ENCODE assay signal across 11 cellular contexts in genomic region chr20:56788041-56788670, GRCh38.
DNase-seq lines count a peak whose midpoint lies in the region; ATAC-seq and TF ChIP-seq lines count a peak whose summit lies in the region.
"Had no signal": no experiment of that assay in that cellular context is flagged by ENCODE, and none has a peak within 500 bp of the region (broad histone marks: within the 10 kb centered on the region; RNA-seq: fewer than 3 reads in every experiment).

No MANE protein-coding gene starts in this region.

- no peak overlapping the region for H2BK5ac ChIP-seq in trophoblast cell (ENCODE audit: low read depth, low read length, poor library complexity)

- intact Hi-C loops in Panc1 (cut with micrococcal nuclease; ENCODE audit: unreplicated experiment) (no loop called here), esophagus muscularis mucosa (cut with DNase I) (no loop called here)

- TF ChIP-seq EP300 in esophagus muscularis mucosa (IDR thresholded peaks at IDR 0.05) = no peak

- no peak overlapping the region for H2BK120ac ChIP-seq in trophoblast cell (ENCODE audit: insufficient read depth, low read length, poor library complexity)

- H3K36me3 ChIP-seq in Panc1 (ENCODE audit: control insufficient read depth, insufficient read depth, low read length) (no peaks in the 10 kb centered on the region), esophagus muscularis mucosa (no peaks in the 10 kb centered on the region), trophoblast cell (ENCODE audit: control insufficient read depth in 1 of 2, insufficient read depth in 2 of 2, low read length in 2 of 2) (no peaks in the 10 kb centered on the region)

- H4K12ac ChIP-seq in trophoblast cell (ENCODE audit: low read depth, low read length) = peak overlapping the region; percentile 26

- peak overlapping the region in 1 of 2 experiments; percentile 9; a peak in 1 of 4 replicates for H3K4me3 ChIP-seq in Panc1 (ENCODE audit: low read depth in 2 of 2, low read length in 2 of 2)
- H3K4me3 ChIP-seq in esophagus muscularis mucosa = no peak overlapping the region
- H3K4me3 ChIP-seq in trophoblast cell (ENCODE audit: low read depth, low read length) = no peak overlapping the region

- no peak overlapping the region for H3K9ac ChIP-seq in trophoblast cell (ENCODE audit: low read length)

- H2AFZ ChIP-seq in trophoblast cell (ENCODE audit: insufficient read depth, low read length, poor library complexity) = no peak overlapping the region

- H3K4ac ChIP-seq in trophoblast cell (ENCODE audit: low read depth, low read length) = peak overlapping the region; percentile 56

- BruUV-seq in Panc1 (replicated peaks; lab: Mats Ljungman, UMichigan) = no TSS peak

- H3K79me1 ChIP-seq in trophoblast cell (ENCODE audit: low read length) = peaks cover 5% of the 10 kb centered on the region

- CTCF ChIA-PET in Panc1 (lab: Charles Lee) = no interaction called here

- TF ChIP-seq CTCF in Panc1 (IDR thresholded peaks at IDR 0.05) (no peak), esophagus muscularis mucosa (IDR thresholded peaks at IDR 0.05) (no peak)

- POLR2A ChIA-PET in Panc1 (lab: Charles Lee) = interaction anchor here (0.5 kb wide), 1 partner anchor 123 kb away, joined by 3 read pairs; no protein-coding TSS in a partner anchor

- in situ Hi-C loops in Panc1 (cut with HindIII; ENCODE audit: low pct_unique_long_range_greater_than_20kb, low sequenced_read_pairs) = no loop called here

- H3K18ac ChIP-seq in trophoblast cell (ENCODE audit: low read length) = no peak overlapping the region

- no peak overlapping the region for H2AK5ac ChIP-seq in trophoblast cell (ENCODE audit: low read length)

- TF ChIP-seq POLR2A in esophagus muscularis mucosa (IDR thresholded peaks at IDR 0.05; ENCODE audit: low read depth) = no peak

- ATAC-seq in Panc1 (peak; percentile 94), HG03432 (IDR thresholded peaks at IDR 0.05; ENCODE audit: unreplicated experiment) (no peak), GM21717 (IDR thresholded peaks at IDR 0.05; ENCODE audit: unreplicated experiment) (no peak)

- H3K14ac ChIP-seq in trophoblast cell (ENCODE audit: low read length) = no peak overlapping the region

- no peak overlapping the region for H2BK12ac ChIP-seq in trophoblast cell (ENCODE audit: low read length)

- no peaks in the 10 kb centered on the region for H3K79me2 ChIP-seq in trophoblast cell (ENCODE audit: control insufficient read depth, insufficient read depth, low read length, poor library complexity)

- no peak overlapping the region for H4K8ac ChIP-seq in trophoblast cell (ENCODE audit: low read depth, low read length)

- DNase-seq in EH (ENCODE audit: low read depth) = peak; percentile 98
- DNase-seq in Panc1 (ENCODE audit: low read depth, low spot score) = peak; percentile 91
- no peak for DNase-seq in esophagus muscularis mucosa (ENCODE audit: extremely low spot score)
- peak; percentile 88 to 97 for DNase-seq in trophoblast cell
- DNase-seq in stimulated activated CD4-positive, alpha-beta T cell treated with anti-CD3 and anti-CD28 coated beads, Interleukin-1b, Interleukin-23, amount 100 ng/mL, for 48 hours = no peak
- no peak for DNase-seq in cortex of kidney (lab: John Stamatoyannopoulos, UW)
- DNase-seq: erythroblast; NCI-H446 treated with DMSO at 0.1 percent for 48 hours; stimulated activated CD4-positive, alpha-beta T cell treated with anti-CD3 and anti-CD28 coated beads, Interleukin-12 subunit alpha, Interleukin-12 subunit beta, amount 100 ng/mL, for 4 hours had no signal

- WGBS in esophagus muscularis mucosa = 76% methylated on average over 7 of the region's 7 CpGs
- no CpG with 5 or more reads among the region's 7 CpGs for WGBS in trophoblast cell (ENCODE audit: extremely low coverage, insufficient coverage, insufficient read length)

- H3K4me2 ChIP-seq in trophoblast cell (ENCODE audit: low read length) = no peak overlapping the region

- H3K23ac ChIP-seq in trophoblast cell (ENCODE audit: low read length) = no peak overlapping the region

- H3K9me3 ChIP-seq in Panc1 (ENCODE audit: control insufficient read depth, insufficient read depth, low read depth, low read length) = no peaks in the 10 kb centered on the region
- H3K9me3 ChIP-seq in esophagus muscularis mucosa = no peaks in the 10 kb centered on the region
- H3K9me3 ChIP-seq in trophoblast cell (ENCODE audit: insufficient read depth, low read depth, low read length) = peaks cover 2% of the 10 kb centered on the region

- H4K91ac ChIP-seq in trophoblast cell (ENCODE audit: low read depth, low read length) = peak overlapping the region; percentile 75

- H3K27me3 ChIP-seq in Panc1 (ENCODE audit: control insufficient read depth, insufficient read depth, low read length) (no peaks in the 10 kb centered on the region), esophagus muscularis mucosa (no peaks in the 10 kb centered on the region), trophoblast cell (ENCODE audit: insufficient read depth, low read length) (no peaks in the 10 kb centered on the region)

- H3K4me1 ChIP-seq in Panc1 (ENCODE audit: control insufficient read depth, insufficient read depth, low read length) (peaks cover 23% of the 10 kb centered on the region), esophagus muscularis mucosa (peaks cover 0 to 23% (median 14%) of the 10 kb centered on the region in 4 donors), trophoblast cell (ENCODE audit: control insufficient read depth in 1 of 2, insufficient read depth in 2 of 2, low read length in 2 of 2) (peaks cover 3 to 9% of the 10 kb centered on the region in 2 experiments)

- H3K27ac ChIP-seq in Panc1 (ENCODE audit: low read length) (peak overlapping the region; percentile 80), esophagus muscularis mucosa (replicated peaks in 1 of 4) (peak overlapping the region; percentile 60 to 75 (median 62)), trophoblast cell (ENCODE audit: low read depth, low read length) (peak overlapping the region; percentile 33)

Comparison
In these comparisons a context has a peak if more than half of its experiments do, and no peak if none do; other contexts are left out.
1. DNase-seq: peak in EH (single experiment), Panc1 (single experiment) and trophoblast cell (2 of 2); none in esophagus muscularis mucosa (single experiment), stimulated activated CD4-positive, alpha-beta T cell treated with anti-CD3 and anti-CD28 coated beads, Interleukin-1b, Interleukin-23, amount 100 ng/mL, for 48 hours (single experiment) and cortex of kidney (single experiment).
2. Peak in every context shown above with its lines, with median percentiles within 50 percentile points of each other: H3K27ac ChIP-seq.